ENCODE assay signal across 21 cellular contexts in genomic region chr2:196279496-196279895, GRCh38.
DNase-seq lines count a peak whose midpoint lies in the region; TF ChIP-seq lines count a peak whose summit lies in the region.
"Had no signal": no experiment of that assay in that cellular context is flagged by ENCODE, and none has a peak within 500 bp of the region (broad histone marks: within the 10 kb centered on the region; RNA-seq: fewer than 3 reads in every experiment).

No MANE protein-coding gene starts in this region.

- H3K27ac ChIP-seq in ACC112 (ENCODE audit: low read depth, low read length) (peak overlapping the region; percentile 87), brain microvascular endothelial cell (peak overlapping the region; percentile 87)
- H3K27ac ChIP-seq: cardiac muscle cell, heart right ventricle, psoas muscle had no signal

- peak; percentile 66 for DNase-seq in ELR (ENCODE audit: low read depth)
- DNase-seq in brain microvascular endothelial cell = no peak
- DNase-seq in mesothelial cell of epicardium (ENCODE audit: low spot score in 2 of 2, unreplicated experiment in 2 of 2) = no peak
- DNase-seq in SIG-M5 (lab: John Stamatoyannopoulos, UW) = no peak
- DNase-seq in DMS53 (lab: John Stamatoyannopoulos, UW) = no peak
- no peak for DNase-seq in LoVo (ENCODE audit: low spot score)
- DNase-seq: activated CD4-positive, alpha-beta T cell treated with anti-CD3 and anti-CD28 coated beads, Interleukin-2, amount 50 U/mL, for 48 hours; amygdala; foreskin fibroblast; heart right ventricle; left cardiac atrium; mammary epithelial cell; MG63; NCI-H2029 treated with DMSO at 0.1 percent for 48 hours; NCI-H345; psoas muscle; T-helper 9 cell had no signal

- no peak overlapping the region for H2AFZ ChIP-seq in ACC112 (ENCODE audit: low read length, unreplicated experiment)

- in situ Hi-C loops in brain microvascular endothelial cell (cut with HindIII; ENCODE audit: low pct_ligation_motif_present, low sequenced_read_pairs) = loop anchor here (25.0 kb wide), 1 partner anchor 192 kb away; no protein-coding TSS in a partner anchor

- peaks cover 43% of the 10 kb centered on the region for H3K4me1 Mint-ChIP-seq in mesothelial cell of epicardium

- TF ChIP-seq CTCF in brain microvascular endothelial cell (IDR thresholded peaks at IDR 0.05; ENCODE audit: low read depth, low read length, missing control alignments) = no peak
- TF ChIP-seq CTCF in mesothelial cell of epicardium (IDR thresholded peaks at IDR 0.05; ENCODE audit: unreplicated experiment) = no peak

- H3K36me3 ChIP-seq in ACC112 (ENCODE audit: insufficient read depth, low read length) (no peaks in the 10 kb centered on the region), brain microvascular endothelial cell (replicated peaks) (no peaks in the 10 kb centered on the region)
- H3K36me3 ChIP-seq: cardiac muscle cell, MG63 had no signal

- H3K36me3 Mint-ChIP-seq in mesothelial cell of epicardium = peaks cover 20% of the 10 kb centered on the region
- H3K36me3 Mint-ChIP-seq: CD14-positive monocyte had no signal

- H3K27me3 ChIP-seq in ACC112 (ENCODE audit: insufficient read depth, low read length) (no peaks in the 10 kb centered on the region), brain microvascular endothelial cell (replicated peaks) (no peaks in the 10 kb centered on the region)
- H3K27me3 ChIP-seq: cardiac muscle cell, heart right ventricle, MG63 had no signal

- H3K27ac Mint-ChIP-seq in mesothelial cell of epicardium = peak overlapping the region; percentile 58
- H3K27ac Mint-ChIP-seq: CD14-positive monocyte, WTC11 had no signal

- H3K4me1 ChIP-seq in ACC112 (ENCODE audit: control insufficient read depth, insufficient read depth, low read length, unreplicated experiment) = peaks cover 44% of the 10 kb centered on the region
- H3K4me1 ChIP-seq: psoas muscle had no signal

- peaks cover 11% of the 10 kb centered on the region for H3K9me3 Mint-ChIP-seq in mesothelial cell of epicardium

- no peaks in the 10 kb centered on the region for H3K27me3 Mint-ChIP-seq in mesothelial cell of epicardium (ENCODE audit: low read depth)

- H3K4me3 Mint-ChIP-seq in mesothelial cell of epicardium = no peak overlapping the region
- H3K4me3 Mint-ChIP-seq: CD14-positive monocyte, WTC11 had no signal

- no peaks in the 10 kb centered on the region for H3K79me2 ChIP-seq in ACC112 (ENCODE audit: control insufficient read depth, insufficient read depth, low read length, unreplicated experiment)

- H3K4me3 ChIP-seq in ACC112 (ENCODE audit: low read depth, low read length) = no peak overlapping the region
- H3K4me3 ChIP-seq in brain microvascular endothelial cell (ENCODE audit: low read depth, low read length) = no peak overlapping the region
- H3K4me3 ChIP-seq: cardiac muscle cell, heart right ventricle, MG63, psoas muscle had no signal
